ENCODE assay signal across 8 cellular contexts in the genomic region with DNA sequence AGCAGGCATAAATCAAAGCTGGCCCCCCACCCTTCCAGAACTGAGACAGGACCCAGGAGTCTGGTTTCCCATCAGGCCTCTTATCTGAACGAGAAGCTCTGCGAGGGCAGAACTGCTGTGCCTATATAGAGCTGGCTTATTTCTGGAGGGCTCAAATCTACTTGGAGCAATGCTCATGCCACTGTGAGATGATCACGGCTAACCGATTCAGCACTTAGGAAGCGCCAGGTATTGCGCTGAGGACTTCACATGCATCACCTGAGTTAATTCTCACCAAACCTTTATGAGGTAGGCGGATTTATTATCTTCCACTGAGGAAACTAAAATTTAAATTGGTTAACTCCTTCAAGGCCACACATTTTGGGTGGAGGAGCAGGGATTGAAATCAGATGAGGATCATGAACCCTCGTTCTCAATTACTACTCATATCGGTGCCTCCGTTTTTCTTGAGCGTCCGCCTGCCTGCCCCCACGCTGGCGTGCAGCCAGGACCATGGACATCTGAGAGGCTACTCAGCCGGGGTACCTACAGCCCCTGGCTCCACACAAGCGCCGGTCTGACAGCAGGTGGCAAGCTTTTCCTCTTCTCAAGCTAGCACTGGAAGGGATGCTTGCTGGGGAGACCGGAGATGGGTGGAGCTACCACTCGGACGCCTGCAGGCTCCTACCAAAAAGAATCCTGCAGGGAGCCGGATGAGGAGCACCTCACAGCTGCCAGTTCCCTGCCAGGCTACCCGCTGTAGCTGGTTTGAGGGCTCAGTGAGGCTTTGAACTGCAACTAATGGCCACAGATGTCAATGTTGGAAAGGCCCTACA. TPM values are rescaled to one million over a fixed set of nuclear protein-coding genes. Genes with fewer than 3 reads are reported as not detected.
A peak's percentile ranks its signal among the peaks of the same experiment; 100 is the strongest.
DNase-seq lines count a peak whose midpoint lies in the region; ATAC-seq lines count a peak whose summit lies in the region.

No MANE protein-coding gene starts in this region.

- intact Hi-C loops in left ventricle myocardium superior (cut with micrococcal nuclease) (no loop called here), posterior vena cava (cut with DNase I) (loop anchor here in 1 of 2 donors (10.0 kb wide), 1 partner anchor 109 kb away; a partner anchor contains a TSS)

- ATAC-seq in GM18907 (IDR thresholded peaks at IDR 0.05; ENCODE audit: unreplicated experiment), result peak; percentile 21
- peak; percentile 49 for ATAC-seq in left ventricle myocardium superior
- no peak for ATAC-seq in HG03469 (IDR thresholded peaks at IDR 0.05; ENCODE audit: unreplicated experiment)

- DNase-seq in A172 (ENCODE audit: low spot score), result peak; percentile 88
- peak; percentile 75 for DNase-seq in NCI-H1436 (lab: John Stamatoyannopoulos, UW)
- DNase-seq in SW480 (ENCODE audit: low spot score), result peak; percentile 97
- peak in 57 of 58 donors; percentile 17 to 88 (median 67) for DNase-seq in anterior cingulate cortex (lab: John Stamatoyannopoulos, UW)
- DNase-seq in left ventricle myocardium superior, result peak; percentile 77
- peak; percentile 87 for DNase-seq in posterior vena cava (ENCODE audit: low spot score)

RNA-seq across cellular contexts. Expression of a gene that starts 1.0 kb away (rescaled TPM):
- 7.0 and 9.3 TPM in 2 replicates for total RNA-seq in A172 (2014; rRNA removed; shearing (Covaris generic))
- total RNA-seq in left ventricle myocardium superior (26.2 TPM), posterior vena cava (10 to 100 TPM; 27.3 to 35.7 TPM)

RNA-seq across cellular contexts. Expression of a gene that starts 21.5 kb away (rescaled TPM):
- total RNA-seq in A172 (2014; rRNA removed; shearing (Covaris generic)), result 2.1 and 3.9 TPM in 2 replicates
- 97.7 TPM for total RNA-seq in left ventricle myocardium superior
- total RNA-seq in posterior vena cava, result 100 to 1,000 TPM; 134 to 689 TPM

RNA-seq across cellular contexts. Expression of a gene that starts 38.6 kb away (rescaled TPM):
- 11.3 and 11.5 TPM in 2 replicates for total RNA-seq in A172 (2014; rRNA removed; shearing (Covaris generic))
- 10.0 TPM for total RNA-seq in left ventricle myocardium superior
- total RNA-seq in posterior vena cava, result 10 to 100 TPM; 12.6 to 13.7 TPM

RNA-seq across cellular contexts. Expression of a gene that starts 42.3 kb away (rescaled TPM):
- 114 and 142 TPM in 2 replicates for total RNA-seq in A172 (2014; rRNA removed; shearing (Covaris generic))
- total RNA-seq in left ventricle myocardium superior (123 TPM), posterior vena cava (100 to 1,000 TPM in 1 of 2 donors, 10 to 100 TPM in 1; 81.2 to 112 TPM)

RNA-seq across cellular contexts. Expression of a gene that starts 42.4 kb away (rescaled TPM):
- total RNA-seq in A172 (2014; rRNA removed; shearing (Covaris generic)), result 2.5 and 3.1 TPM in 2 replicates
- 5.8 TPM for total RNA-seq in left ventricle myocardium superior
- 10 to 100 TPM; 10.0 to 35.4 TPM for total RNA-seq in posterior vena cava

Comparison
In these comparisons a context has a peak if more than half of its experiments do, and no peak if none do; other contexts are left out.
1. RNA of a gene that starts 21.5 kb away (total RNA-seq): 134 to 689 TPM in posterior vena cava and 97.7 TPM in left ventricle myocardium superior (single experiment); 2.1 to 3.9 TPM in A172; every median in the first group is over 10 times any median in the second.
2. Peak in every context shown above with its lines, with median percentiles within 50 percentile points of each other: DNase-seq.